Comparison of ENCODE assay signal across 15 cellular contexts in the genomic region with DNA sequence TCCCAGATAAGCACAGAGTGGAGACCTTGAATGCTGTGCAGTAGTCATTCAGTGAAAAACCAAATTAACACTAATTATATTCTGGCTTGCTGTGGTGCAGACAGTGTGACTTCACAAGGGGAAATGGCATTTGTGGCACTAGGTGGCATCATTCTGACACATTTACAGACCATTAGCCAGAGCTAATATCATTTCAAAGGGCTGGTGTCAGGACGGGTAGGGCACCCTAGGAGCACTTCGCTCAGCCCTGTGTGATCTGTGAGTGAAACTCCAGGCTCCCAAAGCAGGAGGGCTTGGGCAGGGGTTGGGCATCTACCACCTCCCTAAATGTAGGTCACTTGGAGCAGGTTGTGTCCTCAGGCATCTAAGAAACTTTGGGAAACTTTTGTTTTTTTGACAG.
DNase-seq lines count a peak whose midpoint lies in the region; ATAC-seq, FAIRE-seq and TF ChIP-seq lines count a peak whose summit lies in the region.
"Had no signal": no experiment of that assay in that cellular context is flagged by ENCODE, and none has a peak within 500 bp of the region (broad histone marks: within the 10 kb centered on the region; RNA-seq: fewer than 3 reads in every experiment).

No MANE protein-coding gene starts in this region.

- CTCF ChIA-PET in HepG2 (lab: Yijun Ruan, JAX; ENCODE audit: low intra/inter-chr PET ratio, low total read pairs), result no interaction called here

- TF ChIP-seq EP300 in HepG2 (IDR thresholded peaks at IDR 0.05; ENCODE audit: low read depth in 2 of 2, low read length in 2 of 2) (no peak), HepG2 (CRISPR knock-in tag; IDR thresholded peaks at IDR 0.05; ENCODE audit: borderline replicate concordance) (no peak), transverse colon (IDR thresholded peaks at IDR 0.05; ENCODE audit: low read depth) (no peak)

- DNase-seq in G401 (ENCODE audit: low spot score) (peak; percentile 6), HepG2 (ENCODE audit: low spot score) (no peak), transverse colon (no peak), kidney (no peak)
- no peak for DNase-seq in central memory CD4-positive, alpha-beta T cell
- DNase-seq: CD4-positive, alpha-beta memory T cell; effector memory CD8-positive, alpha-beta T cell; foreskin keratinocyte; islet precursor cell; naive thymus-derived CD4-positive, alpha-beta T cell; NCI-H1694; SW 1271 had no signal

- FAIRE-seq in HepG2 (lab: Jason Lieb, UNC) (no peak), kidney (lab: Jason Lieb, UNC) (no peak)

- intact Hi-C loops in HepG2 (cut with micrococcal nuclease; ENCODE audit: unreplicated experiment) (loop anchor here (1.0 kb wide), 1 partner anchor 222 kb away; no protein-coding TSS in a partner anchor), transverse colon (cut with DNase I; ENCODE audit: low total_unique reads) (no loop called here), kidney (cut with DNase I) (no loop called here)

- H3K27ac ChIP-seq in OCI-LY1 (ENCODE audit: low read depth, low read length, poor library complexity, severe bottlenecking), result no peak overlapping the region
- no peak overlapping the region for H3K27ac ChIP-seq in HepG2 (ENCODE audit: extremely low read length, insufficient read depth, low read length)
- no peak overlapping the region for H3K27ac ChIP-seq in transverse colon
- no peak overlapping the region for H3K27ac ChIP-seq in kidney (ENCODE audit: low read depth in 2 of 2, low read length in 2 of 2)
- H3K27ac ChIP-seq: foreskin keratinocyte had no signal

- no peak for TF ChIP-seq POLR2A in HepG2 (IDR thresholded peaks at IDR 0.05; ENCODE audit: insufficient read depth in 1 of 2, low read depth in 2 of 2, low read length in 2 of 2)
- no peak for TF ChIP-seq POLR2A in transverse colon (IDR thresholded peaks at IDR 0.05)

- ATAC-seq in GM18909 (IDR thresholded peaks at IDR 0.05; ENCODE audit: poor library complexity, unreplicated experiment), result peak; percentile 62
- peak; percentile 70 for ATAC-seq in HepG2
- ATAC-seq: effector memory CD8-positive, alpha-beta T cell; foreskin keratinocyte; naive thymus-derived CD4-positive, alpha-beta T cell; sciatic nerve had no signal

- H3K79me2 ChIP-seq in OCI-LY1 (ENCODE audit: insufficient read depth, low read length) (no peaks in the 10 kb centered on the region), HepG2 (ENCODE audit: insufficient read depth, low read length) (no peaks in the 10 kb centered on the region)

- POLR2A ChIA-PET in HepG2 (lab: Yijun Ruan, JAX), result no interaction called here

- TF ChIP-seq CTCF in OCI-LY1 (IDR thresholded peaks at IDR 0.05; ENCODE audit: low read length) (peak; percentile 25; the same call in 1 of the 2 replicates), HepG2 (CRISPR knock-in tag; IDR thresholded peaks at IDR 0.05) (peak; percentile 33; the same call in 1 of the 2 replicates), transverse colon (IDR thresholded peaks at IDR 0.05) (no peak), kidney (IDR thresholded peaks at IDR 0.05; ENCODE audit: borderline replicate concordance, extremely low read depth, insufficient read depth) (no peak)

- H3K9ac ChIP-seq in OCI-LY1 (ENCODE audit: low read length), result no peak overlapping the region
- no peak overlapping the region for H3K9ac ChIP-seq in HepG2 (ENCODE audit: insufficient read depth, low read depth, low read length)
- H3K9ac ChIP-seq in kidney (ENCODE audit: low read length in 2 of 2), result no peak overlapping the region

- H3K27me3 ChIP-seq in OCI-LY1 (ENCODE audit: insufficient read depth, low read length) (no peaks in the 10 kb centered on the region), HepG2 (ENCODE audit: control insufficient read depth in 1 of 2, insufficient read depth in 2 of 2, low read length in 2 of 2) (no peaks in the 10 kb centered on the region), transverse colon (no peaks in the 10 kb centered on the region)

- in situ Hi-C loops in G401 (cut with HindIII; ENCODE audit: low sequenced_read_pairs) (no loop called here), HepG2 (cut with HindIII; ENCODE audit: extremely low pct_ligation_motif_present, low pct_unique_long_range_greater_than_20kb) (no loop called here), transverse colon (cut with MboI; ENCODE audit: low pct_ligation_motif_present in 1 of 4, low pct_unique_long_range_greater_than_20kb in 1 of 4, low sequenced_read_pairs in 3 of 4) (loop anchor here in 1 of 4 donors (25.0 kb wide), 1 partner anchor 719 kb away; the partner anchor contains the start of gene TFAP2B)

- H3K4me2 ChIP-seq in OCI-LY1 (ENCODE audit: low read length) (no peak overlapping the region), HepG2 (ENCODE audit: low read depth, low read length) (no peak overlapping the region)

- no peaks in the 10 kb centered on the region for H3F3A ChIP-seq in OCI-LY1 (ENCODE audit: insufficient read depth, low read length)

- no peak overlapping the region for H2AFZ ChIP-seq in OCI-LY1 (ENCODE audit: low read length)
- H2AFZ ChIP-seq in HepG2 (ENCODE audit: low read length), result no peak overlapping the region

- H3K4me1 ChIP-seq in OCI-LY1 (ENCODE audit: insufficient read depth, low read length, severe bottlenecking) (no peaks in the 10 kb centered on the region), HepG2 (ENCODE audit: insufficient read depth, low read length) (no peaks in the 10 kb centered on the region), transverse colon (no peaks in the 10 kb centered on the region), kidney (ENCODE audit: control insufficient read depth in 1 of 2, insufficient read depth in 1 of 2, low read depth in 1 of 2, low read length in 2 of 2) (no peaks in the 10 kb centered on the region)

- H3K9me2 ChIP-seq in OCI-LY1 (ENCODE audit: low read depth, low read length), result no peaks in the 10 kb centered on the region

- 0% methylated on average over 1 of the region's 2 CpGs for WGBS in HepG2 (ENCODE audit: low lambda C conversion rate)
- WGBS in transverse colon (ENCODE audit: low coverage in 1 of 2), 2 donors, result 69% methylated on average over 2 of the region's 2 CpGs; no CpG with 5 or more reads in 1 of the 2 donors

- no peaks in the 10 kb centered on the region for H3K36me3 ChIP-seq in OCI-LY1 (ENCODE audit: insufficient read depth, low read length)
- no peaks in the 10 kb centered on the region for H3K36me3 ChIP-seq in HepG2 (replicated peaks in 1 of 2; ENCODE audit: control insufficient read depth in 1 of 2, insufficient read depth in 2 of 2, low read length in 2 of 2)
- H3K36me3 ChIP-seq in transverse colon, result no peaks in the 10 kb centered on the region
- no peaks in the 10 kb centered on the region for H3K36me3 ChIP-seq in kidney (ENCODE audit: control insufficient read depth in 1 of 2, insufficient read depth in 2 of 2, low read length in 2 of 2)

- H4K20me1 ChIP-seq in OCI-LY1 (ENCODE audit: insufficient read depth, low read length) (no peaks in the 10 kb centered on the region), HepG2 (ENCODE audit: insufficient read depth, low read length) (no peaks in the 10 kb centered on the region)

- no TSS peak for BruUV-seq in HepG2 (replicated peaks; lab: Mats Ljungman, UMichigan)

- TF ChIP-seq RAD21 in HepG2 (CRISPR knock-in tag; IDR thresholded peaks at IDR 0.05), result no peak

- H3K9me3 ChIP-seq in OCI-LY1 (ENCODE audit: low read length), result no peaks in the 10 kb centered on the region
- H3K9me3 ChIP-seq in HepG2 (ENCODE audit: low read length), result no peaks in the 10 kb centered on the region
- no peaks in the 10 kb centered on the region for H3K9me3 ChIP-seq in transverse colon
- no peaks in the 10 kb centered on the region for H3K9me3 ChIP-seq in kidney (ENCODE audit: control insufficient read depth in 1 of 2, low read length in 2 of 2)

- H3K4me3 ChIP-seq in OCI-LY1 (ENCODE audit: low read depth, low read length, poor library complexity, severe bottlenecking) (no peak overlapping the region), HepG2 (replicated peaks in 1 of 3; ENCODE audit: insufficient read depth in 1 of 3, low read depth in 2 of 3, low read length in 3 of 3) (no peak overlapping the region), transverse colon (no peak overlapping the region), kidney (ENCODE audit: low read length in 2 of 2) (no peak overlapping the region)

TF ChIP-seq in HepG2, 621 proteins besides CTCF, POLR2A, EP300 and RAD21:
- TF ChIP-seq STAG1 (CRISPR knock-in tag; IDR thresholded peaks at IDR 0.05), result peak; percentile 16; the same call in 1 of the 2 replicates
- TF ChIP-seq LCORL (IDR thresholded peaks at IDR 0.05), result no peak
- TF ChIP-seq LCORL (CRISPR knock-in tag; IDR thresholded peaks at IDR 0.05), result no peak
- TF ChIP-seq ZNF337 (CRISPR knock-in tag; IDR thresholded peaks at IDR 0.05; ENCODE audit: borderline replicate concordance, low read depth), result no peak

Comparison
In these comparisons a context has a peak if more than half of its experiments do, and no peak if none do; other contexts are left out.
1. CTCF ChIP-seq: peak in OCI-LY1 (single experiment) and HepG2 (single experiment); none in transverse colon (0 of 5) and kidney (single experiment).